Comparison of ENCODE assay signal across 8 cellular contexts in the genomic region with DNA sequence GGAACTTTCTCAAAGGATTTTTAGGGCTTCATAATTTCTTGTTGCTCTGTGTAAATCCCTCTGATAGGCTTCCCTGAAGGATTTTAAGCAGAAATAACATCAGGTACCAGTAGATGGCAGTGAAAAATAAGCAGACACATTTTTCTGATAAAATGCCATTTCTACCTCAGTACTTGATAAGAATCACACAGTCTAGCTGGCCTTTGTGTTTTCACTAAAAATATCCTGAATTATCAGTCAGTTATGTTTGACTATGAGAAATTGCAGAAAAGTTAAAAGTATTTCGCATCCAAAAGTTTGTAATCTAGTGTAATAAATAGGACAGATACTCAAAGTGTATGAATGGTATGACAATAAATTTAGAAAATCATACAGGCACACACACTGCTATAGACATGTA.
A peak's percentile ranks its signal among the peaks of the same experiment; 100 is the strongest.
DNase-seq lines count a peak whose midpoint lies in the region; ATAC-seq lines count a peak whose summit lies in the region.

No MANE protein-coding gene starts in this region.

- intact Hi-C loops in activated CD4-positive, alpha-beta T cell treated with anti-CD3 and anti-CD28 coated beads, Interleukin-2, amount 10 ng/mL, durations not matched to agents 24 days and 14 days (cut with micrococcal nuclease): loop anchor here (5.0 kb wide), 1 partner anchor 198 kb away; no protein-coding TSS in a partner anchor

- H3K27me3 Mint-ChIP-seq in activated CD4-positive, alpha-beta T cell treated with anti-CD3 and anti-CD28 coated beads, Interleukin-2, amount 10 ng/mL, durations not matched to agents 24 days and 14 days: no peaks in the 10 kb centered on the region

- H3K4me1 Mint-ChIP-seq in activated CD4-positive, alpha-beta T cell treated with anti-CD3 and anti-CD28 coated beads, Interleukin-2, amount 10 ng/mL, durations not matched to agents 24 days and 14 days: no peaks in the 10 kb centered on the region

- H3K4me3 Mint-ChIP-seq in activated CD4-positive, alpha-beta T cell treated with anti-CD3 and anti-CD28 coated beads, Interleukin-2, amount 10 ng/mL, durations not matched to agents 24 days and 14 days: no peak overlapping the region

- H3K4me3 ChIP-seq in MG63: no peak overlapping the region

- peak; percentile 63 for ATAC-seq in HG03520 (IDR thresholded peaks at IDR 0.05; ENCODE audit: unreplicated experiment)

- H3K36me3 ChIP-seq in MG63: peaks cover 5% of the 10 kb centered on the region

- DNase-seq in EL (peak; percentile 32), SW480 (ENCODE audit: low spot score) (peak; percentile 31), iPS-NIHi11 (ENCODE audit: low spot score) (peak; percentile 20), MG63 (no peak), NOMO-1 treated with dmso at 0.1 percent for 144 hours (lab: John Stamatoyannopoulos, UW; ENCODE audit: unreplicated experiment) (no peak)
- DNase-seq in activated CD4-positive, alpha-beta T cell treated with anti-CD3 and anti-CD28 coated beads, Interleukin-2, amount 10 ng/mL, durations not matched to agents 24 days and 14 days: no peak
- no peak for DNase-seq in stimulated activated CD4-positive, alpha-beta T cell treated with anti-CD3 and anti-CD28 coated beads, Interleukin-15, amount 100 ng/mL, for 24 hours

- H3K27ac Mint-ChIP-seq in activated CD4-positive, alpha-beta T cell treated with anti-CD3 and anti-CD28 coated beads, Interleukin-2, amount 10 ng/mL, durations not matched to agents 24 days and 14 days: no peak overlapping the region

- H3K27me3 ChIP-seq in MG63: no peaks in the 10 kb centered on the region

- peaks cover 14% of the 10 kb centered on the region for H3K36me3 Mint-ChIP-seq in activated CD4-positive, alpha-beta T cell treated with anti-CD3 and anti-CD28 coated beads, Interleukin-2, amount 10 ng/mL, durations not matched to agents 24 days and 14 days (ENCODE audit: low read depth)

- no peaks in the 10 kb centered on the region for H3K9me3 ChIP-seq in MG63

- peaks cover 3% of the 10 kb centered on the region for H3K9me3 Mint-ChIP-seq in activated CD4-positive, alpha-beta T cell treated with anti-CD3 and anti-CD28 coated beads, Interleukin-2, amount 10 ng/mL, durations not matched to agents 24 days and 14 days

Comparison
In these comparisons a context has a peak if more than half of its experiments do, and no peak if none do; other contexts are left out.
1. DNase-seq: peak in EL (single experiment), SW480 (single experiment) and iPS-NIHi11 (single experiment); none in MG63 (single experiment), activated CD4-positive, alpha-beta T cell treated with anti-CD3 and anti-CD28 coated beads, Interleukin-2, amount 10 ng/mL, durations not matched to agents 24 days and 14 days (single experiment), NOMO-1 treated with dmso at 0.1 percent for 144 hours (single experiment) and stimulated activated CD4-positive, alpha-beta T cell treated with anti-CD3 and anti-CD28 coated beads, Interleukin-15, amount 100 ng/mL, for 24 hours (single experiment).